ENCODE assay signal across 8 cellular contexts in the genomic region with DNA sequence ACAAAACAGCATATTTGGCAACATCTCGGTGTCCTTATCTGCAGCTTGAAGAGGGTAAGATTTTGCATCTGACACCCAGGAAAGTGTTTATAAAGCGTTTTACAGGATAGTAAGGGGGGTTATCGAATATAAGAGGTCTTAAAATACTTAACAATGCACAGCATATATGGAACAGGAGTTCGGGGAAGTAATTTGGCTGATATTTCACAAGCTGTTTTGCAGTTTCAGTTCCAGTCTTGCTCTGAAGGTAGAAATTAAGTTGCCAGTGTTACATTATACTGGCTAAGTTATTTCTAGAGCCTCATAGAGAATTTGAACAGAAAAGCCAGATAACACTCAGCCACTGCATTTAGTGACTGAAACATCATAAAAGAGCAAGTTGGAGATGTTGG. TPM values are rescaled to one million over a fixed set of nuclear protein-coding genes. Genes with fewer than 3 reads are reported as not detected.
A peak's percentile ranks its signal among the peaks of the same experiment; 100 is the strongest.
DNase-seq lines count a peak whose midpoint lies in the region; ATAC-seq and TF ChIP-seq lines count a peak whose summit lies in the region.

No MANE protein-coding gene starts in this region.

- H3K27me3 ChIP-seq in BE2C (no peaks in the 10 kb centered on the region), HCT116 (ENCODE audit: insufficient read depth, low read length) (no peaks in the 10 kb centered on the region), aorta (ENCODE audit: control insufficient read depth in 1 of 2, insufficient read depth in 2 of 2, low read length in 1 of 2) (no peaks in the 10 kb centered on the region)

- H3K4me2 ChIP-seq in HCT116 (ENCODE audit: low read length), result peak overlapping the region; percentile 97

- ATAC-seq in HCT116, result no peak
- ATAC-seq in GM19328 (IDR thresholded peaks at IDR 0.05; ENCODE audit: unreplicated experiment), result no peak
- no peak for ATAC-seq in aorta (ENCODE audit: low FRiP score)

- RAD21 ChIA-PET in HCT116 (lab: Charles Lee; ENCODE audit: low non-redundant PET in 1 of 2, low total read pairs in 2 of 2, uncharacterized antibody in 2 of 2, unreplicated experiment in 2 of 2), result no interaction called here

- no peak overlapping the region for H3K27ac ChIP-seq in HCT116 (ENCODE audit: low read depth, low read length)
- H3K27ac ChIP-seq in aorta (ENCODE audit: low read depth in 1 of 2, low read length in 2 of 2), result no peak overlapping the region

- no peak for TF ChIP-seq RAD21 in HCT116 (IDR thresholded peaks at IDR 0.05; ENCODE audit: low read depth)

- H3K27me3 Mint-ChIP-seq in activated naive CD8-positive, alpha-beta T cell treated with anti-CD3 and anti-CD28 coated beads for 36 hours, result no peaks in the 10 kb centered on the region

- H3K27ac Mint-ChIP-seq in activated naive CD8-positive, alpha-beta T cell treated with anti-CD3 and anti-CD28 coated beads for 36 hours, result peak overlapping the region; percentile 78

- peaks cover 33% of the 10 kb centered on the region for H3K4me1 Mint-ChIP-seq in activated naive CD8-positive, alpha-beta T cell treated with anti-CD3 and anti-CD28 coated beads for 36 hours

- H3K9ac ChIP-seq in HCT116 (ENCODE audit: low read length), result peak overlapping the region; percentile 89

- peak overlapping the region; percentile 81; the same call in 1 of the 2 replicates for H3K4me3 ChIP-seq in BE2C (ENCODE audit: low read depth, low read length)
- peak overlapping the region; percentile 76 to 81 for H3K4me3 ChIP-seq in HCT116 (replicated peaks in 1 of 2; ENCODE audit: low read depth in 1 of 2, low read length in 2 of 2)
- no peak overlapping the region for H3K4me3 ChIP-seq in aorta (ENCODE audit: low read length in 2 of 2)

- H3K9me3 ChIP-seq in BE2C, result no peaks in the 10 kb centered on the region
- no peaks in the 10 kb centered on the region for H3K9me3 ChIP-seq in HCT116 (ENCODE audit: control insufficient read depth in 1 of 2, insufficient read depth in 1 of 2, low read depth in 1 of 2, low read length in 2 of 2)
- no peaks in the 10 kb centered on the region for H3K9me3 ChIP-seq in aorta (ENCODE audit: control insufficient read depth, low read length)

- peaks cover 37% of the 10 kb centered on the region for H3K79me2 ChIP-seq in HCT116 (ENCODE audit: insufficient read depth, low read length)

- WGBS in aorta, 2 donors, result 33% methylated on average over 4 of the region's 4 CpGs

- POLR2A ChIA-PET in HCT116 (lab: Charles Lee), result no interaction called here

- H3K4me3 Mint-ChIP-seq in activated naive CD8-positive, alpha-beta T cell treated with anti-CD3 and anti-CD28 coated beads for 36 hours, result peak overlapping the region; percentile 93

- DNase-seq in BE2C (no peak), HCT116 (ENCODE audit: low read depth, low spot score) (no peak), midbrain (lab: John Stamatoyannopoulos, UW) (peak; percentile 69), glomerular visceral epithelial cell (ENCODE audit: extremely low spot score) (no peak), aorta (no peak), SW480 (ENCODE audit: low spot score) (no peak)
- DNase-seq in activated naive CD8-positive, alpha-beta T cell treated with anti-CD3 and anti-CD28 coated beads for 36 hours, result no peak

- intact Hi-C loops in HCT116 (cut with micrococcal nuclease) (loop anchor here (5.0 kb wide), 2 partner anchors 426 to 671 kb away; no protein-coding TSS in a partner anchor), aorta (cut with DNase I) (loop anchor here in 1 of 2 donors (10.0 kb wide), 1 partner anchor 669 kb away; no protein-coding TSS in a partner anchor)

- H3K36me3 ChIP-seq in BE2C (no peaks in the 10 kb centered on the region), HCT116 (ENCODE audit: control insufficient read depth in 1 of 2, insufficient read depth in 2 of 2, low read length in 2 of 2) (no peaks in the 10 kb centered on the region), aorta (ENCODE audit: control insufficient read depth in 1 of 2, insufficient read depth in 2 of 2, low read length in 1 of 2) (no peaks in the 10 kb centered on the region)

- H3K9me2 ChIP-seq in HCT116 (ENCODE audit: insufficient read depth), result no peaks in the 10 kb centered on the region

- H3K4me1 ChIP-seq in BE2C, result no peaks in the 10 kb centered on the region; the same call in 1 of the 2 replicates
- H3K4me1 ChIP-seq in HCT116 (ENCODE audit: control insufficient read depth in 1 of 2, insufficient read depth in 2 of 2, low read length in 2 of 2), result peaks cover 9 to 27% of the 10 kb centered on the region in 2 experiments; a peak in 3 of 4 replicates
- H3K4me1 ChIP-seq in aorta (ENCODE audit: control insufficient read depth in 1 of 2, insufficient read depth in 2 of 2, low read length in 2 of 2), result no peaks in the 10 kb centered on the region

- no peak for TF ChIP-seq CTCF in BE2C (IDR thresholded peaks at IDR 0.05; ENCODE audit: low read depth, low read length)
- no peak for TF ChIP-seq CTCF in HCT116 (IDR thresholded peaks at IDR 0.05 in 2 of 3, conservative IDR thresholded peaks at IDR 0.05 in 1 of 3; ENCODE audit: borderline replicate concordance in 1 of 3, insufficient read depth in 1 of 3, low read depth in 2 of 3, low read length in 2 of 3)

- H3K36me3 Mint-ChIP-seq in activated naive CD8-positive, alpha-beta T cell treated with anti-CD3 and anti-CD28 coated beads for 36 hours, result peaks cover 21% of the 10 kb centered on the region

- H3K9me3 Mint-ChIP-seq in activated naive CD8-positive, alpha-beta T cell treated with anti-CD3 and anti-CD28 coated beads for 36 hours, result peaks cover 16% of the 10 kb centered on the region

- TF ChIP-seq POLR2A in HCT116 (IDR thresholded peaks at IDR 0.05; ENCODE audit: borderline replicate concordance, extremely low read depth, insufficient read depth, insufficient read length), result no peak

- CTCF ChIA-PET in HCT116 (lab: Charles Lee), result interaction anchor here (0.8 kb wide), 1 partner anchor 215 kb away, joined by 3 read pairs; no protein-coding TSS in a partner anchor

- peaks cover 10% of the 10 kb centered on the region; the same call in 1 of the 2 replicates for H4K20me1 ChIP-seq in HCT116 (ENCODE audit: insufficient read depth)

- BruUV-seq in HCT116 (replicated peaks; lab: Mats Ljungman, UMichigan), result no TSS peak

- peak overlapping the region; percentile 94 for H2AFZ ChIP-seq in HCT116 (ENCODE audit: low read depth, low read length, poor library complexity, severe bottlenecking)

TF ChIP-seq in HCT116, 20 proteins besides CTCF, POLR2A, EP300 and RAD21:
- TF ChIP-seq YY1 (IDR thresholded peaks at IDR 0.05; ENCODE audit: extremely low read depth, insufficient replicate concordance, low read depth, low read length) (no peak), ZNF274 (IDR thresholded peaks at IDR 0.05; ENCODE audit: low read depth, low read length) (no peak), JUND (IDR thresholded peaks at IDR 0.05) (no peak)
- TF ChIP-seq, protein P1, sequence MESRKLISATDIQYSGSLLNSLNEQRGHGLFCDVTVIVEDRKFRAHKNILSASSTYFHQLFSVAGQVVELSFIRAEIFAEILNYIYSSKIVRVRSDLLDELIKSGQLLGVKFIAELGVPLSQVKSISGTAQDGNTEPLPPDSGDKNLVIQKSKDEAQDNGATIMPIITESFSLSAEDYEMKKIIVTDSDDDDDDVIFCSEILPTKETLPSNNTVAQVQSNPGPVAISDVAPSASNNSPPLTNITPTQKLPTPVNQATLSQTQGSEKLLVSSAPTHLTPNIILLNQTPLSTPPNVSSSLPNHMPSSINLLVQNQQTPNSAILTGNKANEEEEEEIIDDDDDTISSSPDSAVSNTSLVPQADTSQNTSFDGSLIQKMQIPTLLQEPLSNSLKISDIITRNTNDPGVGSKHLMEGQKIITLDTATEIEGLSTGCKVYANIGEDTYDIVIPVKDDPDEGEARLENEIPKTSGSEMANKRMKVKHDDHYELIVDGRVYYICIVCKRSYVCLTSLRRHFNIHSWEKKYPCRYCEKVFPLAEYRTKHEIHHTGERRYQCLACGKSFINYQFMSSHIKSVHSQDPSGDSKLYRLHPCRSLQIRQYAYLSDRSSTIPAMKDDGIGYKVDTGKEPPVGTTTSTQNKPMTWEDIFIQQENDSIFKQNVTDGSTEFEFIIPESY (IDR thresholded peaks at IDR 0.05; ENCODE audit: extremely low read depth, insufficient replicate concordance, low read length), result no peak

RNA-seq across cellular contexts. Expression of a gene that starts 0.9 kb away (rescaled TPM):
- polyA plus RNA-seq in BE2C (2012; ENCODE audit: insufficient read depth, insufficient read length, low read depth), result 19.2 TPM
- total RNA-seq in HCT116 (2021; ENCODE audit: unreplicated experiment) (39.1 TPM), aorta (10 to 100 TPM; 53.9 to 67.0 TPM)
- 7.7 and 9.6 TPM in 2 replicates for polyA plus RNA-seq in HCT116 (2012)
- total RNA-seq in activated naive CD8-positive, alpha-beta T cell treated with anti-CD3 and anti-CD28 coated beads for 36 hours, result 10 to 100 TPM; 30.9 to 35.0 TPM
- polyA plus RNA-seq in aorta, result 10 to 100 TPM; 16.0 to 23.0 TPM

RNA-seq across cellular contexts. Expression of a gene that starts 26.6 kb away (rescaled TPM):
- polyA plus RNA-seq in BE2C (2012; ENCODE audit: insufficient read depth, insufficient read length, low read depth), result 21.4 TPM
- total RNA-seq in HCT116 (2021; ENCODE audit: unreplicated experiment), result 1.4 TPM
- polyA plus RNA-seq in HCT116 (2012), result 1.2 and 1.3 TPM in 2 replicates
- 1 to 10 TPM in 1 of 2 experiments, under 1 TPM in 1; 0.60 to 1.4 TPM for total RNA-seq in activated naive CD8-positive, alpha-beta T cell treated with anti-CD3 and anti-CD28 coated beads for 36 hours
- 10 to 100 TPM in 1 of 2 donors, 1 to 10 TPM in 1; 9.2 to 11.0 TPM for total RNA-seq in aorta
- 1 to 10 TPM; 3.9 to 8.1 TPM for polyA plus RNA-seq in aorta

Comparison
In these comparisons a context has a peak if more than half of its experiments do, and no peak if none do; other contexts are left out.
1. H3K4me3 ChIP-seq: peak in BE2C (single experiment) and HCT116 (2 of 2); none in aorta (0 of 2).